5 cellular contexts compared by ENCODE assay signal in the genomic region with DNA sequence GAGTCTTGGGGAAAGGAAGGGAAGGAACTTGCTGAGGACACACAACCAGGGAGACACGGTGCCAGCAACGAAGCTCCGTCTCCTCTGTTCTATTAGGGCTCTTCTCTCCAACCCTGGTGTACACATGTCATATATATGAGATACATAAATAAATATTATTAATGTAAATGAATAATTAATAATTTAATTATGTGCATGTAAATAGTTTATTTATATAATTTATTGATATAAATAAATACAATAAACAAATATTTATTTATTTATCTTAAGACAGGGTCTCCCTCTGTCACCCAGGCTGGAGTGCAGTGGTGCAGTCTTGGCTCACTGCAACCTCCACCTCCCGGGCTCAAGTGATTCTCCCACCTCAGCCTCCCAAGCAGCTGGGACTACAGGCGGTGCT. TPM values are rescaled to one million over a fixed set of nuclear protein-coding genes. Genes with fewer than 3 reads are reported as not detected.
"Had no signal": no experiment of that assay in that cellular context is flagged by ENCODE, and none has a peak within 500 bp of the region (broad histone marks: within the 10 kb centered on the region; RNA-seq: fewer than 3 reads in every experiment).

No MANE protein-coding gene starts in this region.

RNA-seq across cellular contexts. Expression of a gene that starts 17.4 kb away (rescaled TPM):
- total RNA-seq: OCI-LY7, PC-3, PC-9, Right ventricle myocardium inferior, Right ventricle myocardium superior had no signal
